In the genomic region with DNA sequence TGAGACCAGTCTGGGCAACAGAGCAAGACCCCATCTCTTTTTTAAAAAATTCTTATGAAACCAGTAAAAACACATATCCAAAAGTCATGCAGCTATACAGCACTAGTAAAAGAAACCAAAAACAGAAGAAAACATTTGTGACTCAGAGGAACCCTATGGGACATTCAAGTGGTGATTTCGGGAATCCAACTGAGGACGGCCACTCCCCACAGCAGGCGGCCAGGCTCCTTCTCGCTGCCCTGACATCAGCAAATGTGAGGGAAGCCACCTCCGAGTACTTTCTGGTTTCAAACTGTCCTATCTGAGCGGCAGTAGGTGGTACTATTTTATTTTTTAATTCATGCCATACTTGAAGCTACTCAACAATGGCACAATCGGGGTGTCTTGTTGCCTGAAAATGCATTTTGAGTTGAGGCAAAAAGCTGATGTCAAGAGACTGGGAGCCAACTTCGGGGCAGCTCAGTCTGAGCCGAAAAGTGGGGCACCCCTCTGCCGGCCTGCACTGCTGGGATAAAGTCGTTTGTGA, we compare ENCODE assay signal across 37 cellular contexts. TPM values are rescaled to one million over a fixed set of nuclear protein-coding genes. Genes with fewer than 3 reads are reported as not detected.
A peak's percentile ranks its signal among the peaks of the same experiment; 100 is the strongest.
DNase-seq lines count a peak whose midpoint lies in the region; TF ChIP-seq lines count a peak whose summit lies in the region.
"Had no signal": no experiment of that assay in that cellular context is flagged by ENCODE, and none has a peak within 500 bp of the region (broad histone marks: within the 10 kb centered on the region; RNA-seq: fewer than 3 reads in every experiment).

No MANE protein-coding gene starts in this region.

- DNase-seq in fibroblast of the aortic adventitia (ENCODE audit: low read depth), result peak; percentile 22
- DNase-seq in NCI-H2171 treated with DMSO at 0.1 percent for 48 hours (lab: John Stamatoyannopoulos, UW), result no peak
- DNase-seq in WERI-Rb-1, result no peak
- no peak for DNase-seq in SKM-1 treated with dmso at 0.1 percent for 144 hours (lab: John Stamatoyannopoulos, UW; ENCODE audit: unreplicated experiment)
- no peak for DNase-seq in NCI-H524 treated with DMSO at 0.1 percent for 48 hours (lab: John Stamatoyannopoulos, UW)
- DNase-seq: activated CD4-positive, alpha-beta T cell treated with anti-CD3 and anti-CD28 coated beads, Interleukin-2, amount 50 U/mL, for 48 hours; activated CD4-positive, CD25-positive, alpha-beta regulatory T cell treated with anti-CD3 and anti-CD28 coated beads, Interleukin-2, amount 50 U/mL, for 72 hours; activated gamma-delta T cell treated with Interleukin-2 at 50 U/mL for 16 hours; activated T-cell treated with anti-CD3 and anti-CD28 coated beads, Interleukin-2, amount 50 U/mL, for 48 hours; Caco-2; central memory CD4-positive, alpha-beta T cell; cortex of kidney; DMS53; effector memory CD4-positive, alpha-beta T cell; foreskin fibroblast; GDM1; GOT3; islet precursor cell; naive thymus-derived CD4-positive, alpha-beta T cell; NCI-H1092 treated with DMSO at 0.1 percent for 48 hours; NCI-H187; NCI-H526 treated with DMSO at 0.1 percent for 48 hours; NK-92 treated with Interleukin-12 subunit alpha and Interleukin-12 subunit beta, amount 100 ng/mL, for 24 hours; nucleus accumbens; PC-3; psoas muscle; SHP77; T-helper 2 cell; testis had no signal

- peaks cover 0 to 10% (median 6%) of the 10 kb centered on the region in 3 donors for H3K4me1 Mint-ChIP-seq in IgD-negative memory B cell

- H3K9me3 Mint-ChIP-seq in IgD-negative memory B cell, result no peaks in the 10 kb centered on the region
- H3K9me3 Mint-ChIP-seq: stimulated activated memory B cell treated with anti-CD40 and anti-IgM and Interleukin-4, amounts not matched to agents 10 μg/mL and 1 μg/mL and 100 μg/mL, for 72 hours had no signal

- H3K9ac ChIP-seq in BLaER1, result 0 out of 2 replicates have a peak overlapping the region, but pooled peaks have one; percentile 15
- H3K9ac ChIP-seq in skeletal muscle satellite cell (ENCODE audit: low read depth, low read length), result no peak overlapping the region

- H3K36me3 ChIP-seq in BLaER1 (peaks cover 36% of the 10 kb centered on the region), skeletal muscle satellite cell (ENCODE audit: insufficient read depth, low read length) (peaks cover 26% of the 10 kb centered on the region), WERI-Rb-1 (peaks cover 29% of the 10 kb centered on the region)

- peak overlapping the region in 2 of 3 donors; percentile 48 to 57 for H3K27ac Mint-ChIP-seq in IgD-negative memory B cell
- H3K27ac Mint-ChIP-seq: mesothelial cell of epicardium; stimulated activated memory B cell treated with anti-CD40 and anti-IgM and Interleukin-4, amounts not matched to agents 10 μg/mL and 1 μg/mL and 100 μg/mL, for 72 hours had no signal

- no peaks in the 10 kb centered on the region for H3K27me3 Mint-ChIP-seq in IgD-negative memory B cell
- H3K27me3 Mint-ChIP-seq: naive thymus-derived CD4-positive, alpha-beta T cell; stimulated activated memory B cell treated with anti-CD40 and anti-IgM and Interleukin-4, amounts not matched to agents 10 μg/mL and 1 μg/mL and 100 μg/mL, for 72 hours had no signal

- peaks cover 89% of the 10 kb centered on the region for H3K4me1 ChIP-seq in BLaER1
- H3K4me1 ChIP-seq in skeletal muscle satellite cell (ENCODE audit: control insufficient read depth, insufficient read depth, low read length), result peaks cover 11% of the 10 kb centered on the region

- H4K20me1 ChIP-seq in BLaER1, result peaks cover 80% of the 10 kb centered on the region

- no peaks in the 10 kb centered on the region for H3K9me3 ChIP-seq in BLaER1
- no peaks in the 10 kb centered on the region for H3K9me3 ChIP-seq in skeletal muscle satellite cell (replicated peaks; ENCODE audit: low read length)
- H3K9me3 ChIP-seq in WERI-Rb-1 (ENCODE audit: severe bottlenecking), result peaks cover 20% of the 10 kb centered on the region
- H3K9me3 ChIP-seq: psoas muscle, testis, vagina had no signal

- no peaks in the 10 kb centered on the region for H3K27me3 ChIP-seq in BLaER1
- no peaks in the 10 kb centered on the region for H3K27me3 ChIP-seq in skeletal muscle satellite cell (ENCODE audit: control insufficient read depth, insufficient read depth, low read length)
- no peaks in the 10 kb centered on the region for H3K27me3 ChIP-seq in WERI-Rb-1 (ENCODE audit: insufficient read depth, low read depth, severe bottlenecking)
- H3K27me3 ChIP-seq: testis, vagina had no signal

- H3K4me3 ChIP-seq in BLaER1 (no peak overlapping the region), fibroblast of the aortic adventitia (ENCODE audit: low read depth, low read length) (no peak overlapping the region), skeletal muscle satellite cell (ENCODE audit: low read length) (no peak overlapping the region), WERI-Rb-1 (ENCODE audit: low read depth, low read length) (no peak overlapping the region)
- H3K4me3 ChIP-seq: psoas muscle, testis, vagina had no signal

- H3K4me2 ChIP-seq in BLaER1, result peak overlapping the region; percentile 89
- H3K4me2 ChIP-seq in skeletal muscle satellite cell (ENCODE audit: low read length), result peak overlapping the region; percentile 30

- H3K4me3 Mint-ChIP-seq in IgD-negative memory B cell, result peak overlapping the region in 2 of 4 donors; percentile 37 to 75
- H3K4me3 Mint-ChIP-seq: mesothelial cell of epicardium; stimulated activated memory B cell treated with anti-CD40 and anti-IgM and Interleukin-4, amounts not matched to agents 10 μg/mL and 1 μg/mL and 100 μg/mL, for 72 hours had no signal

- TF ChIP-seq CTCF in fibroblast of the aortic adventitia (IDR thresholded peaks at IDR 0.05; ENCODE audit: insufficient read depth, low read length), result no peak
- TF ChIP-seq CTCF in WERI-Rb-1 (IDR thresholded peaks at IDR 0.05; ENCODE audit: low read depth, low read length), result no peak

- H3K27ac ChIP-seq in BLaER1 (no peak overlapping the region), WERI-Rb-1 (no peak overlapping the region)
- H3K27ac ChIP-seq: C4-2B, epithelial cell of prostate, psoas muscle, testis, vagina had no signal

- H3K36me3 Mint-ChIP-seq in IgD-negative memory B cell, result no peaks in the 10 kb centered on the region

RNA-seq across cellular contexts. Expression of a gene that starts 3.3 kb away (rescaled TPM):
- 92.3 TPM for polyA plus RNA-seq in IgD-negative memory B cell
- total RNA-seq in fibroblast of the aortic adventitia (ENCODE audit: low replicate concordance), result 43.2 and 130 TPM in 2 replicates
- 57.3 and 98.5 TPM in 2 replicates for total RNA-seq in skeletal muscle satellite cell (2012; rRNA removed)

RNA-seq across cellular contexts. Expression of a gene that starts 12.9 kb away (rescaled TPM):
- polyA plus RNA-seq in IgD-negative memory B cell, result 55.7 TPM
- total RNA-seq in fibroblast of the aortic adventitia (ENCODE audit: low replicate concordance), result 64.2 and 96.3 TPM in 2 replicates
- total RNA-seq in skeletal muscle satellite cell (2012; rRNA removed), result 73.5 and 76.9 TPM in 2 replicates

RNA-seq across cellular contexts. Expression of a gene that starts 58.9 kb away (rescaled TPM):
- polyA plus RNA-seq in IgD-negative memory B cell, result 44.7 TPM
- total RNA-seq in fibroblast of the aortic adventitia (ENCODE audit: low replicate concordance), result 226 and 233 TPM in 2 replicates
- 97.6 and 155 TPM in 2 replicates for total RNA-seq in skeletal muscle satellite cell (2012; rRNA removed)
